In genomic region chr7:148939128-148939747, GRCh38 we compare ENCODE assay signal across 15 cellular contexts. TPM values are rescaled to one million over a fixed set of nuclear protein-coding genes. Genes with fewer than 3 reads are reported as not detected.
A peak's percentile ranks its signal among the peaks of the same experiment; 100 is the strongest.
DNase-seq lines count a peak whose midpoint lies in the region; ATAC-seq, FAIRE-seq and TF ChIP-seq lines count a peak whose summit lies in the region.
"Had no signal": no experiment of that assay in that cellular context is flagged by ENCODE, and none has a peak within 500 bp of the region (broad histone marks: within the 10 kb centered on the region; RNA-seq: fewer than 3 reads in every experiment).

No MANE protein-coding gene starts in this region.

- H4K20me1 ChIP-seq in OCI-LY1 (ENCODE audit: insufficient read depth, low read length), result no peaks in the 10 kb centered on the region
- no peaks in the 10 kb centered on the region for H4K20me1 ChIP-seq in GM12878 (ENCODE audit: control insufficient read depth, insufficient read depth)

- H3K4me1 ChIP-seq in CD4-positive, CD25-positive, alpha-beta regulatory T cell (ENCODE audit: control insufficient read depth, insufficient read depth, low read length, poor library complexity, severe bottlenecking), result peaks cover 17% of the 10 kb centered on the region
- H3K4me1 ChIP-seq in OCI-LY1 (ENCODE audit: insufficient read depth, low read length, severe bottlenecking) (peaks cover 18% of the 10 kb centered on the region), GM12878 (ENCODE audit: control insufficient read depth, insufficient read depth, low read length) (peaks cover 6% of the 10 kb centered on the region; the same call in 1 of the 2 replicates), body of pancreas (peaks cover 8% of the 10 kb centered on the region)

- H3K36me3 Mint-ChIP-seq in CD4-positive, CD25-positive, alpha-beta regulatory T cell, result peaks cover 3% of the 10 kb centered on the region
- no peaks in the 10 kb centered on the region for H3K36me3 Mint-ChIP-seq in glutamatergic neuron (ENCODE audit: unreplicated experiment)

- no peak for FAIRE-seq in GM12878 (lab: Jason Lieb, UNC)

- SMC1A ChIA-PET in GM12878 (lab: Charles Lee; ENCODE audit: uncharacterized antibody, unreplicated experiment), result interaction anchor here (1.0 to 1.4 kb wide), 2 partner anchors 16 to 24 kb away, joined by 3 read pairs; no protein-coding TSS in a partner anchor

- no peak for TF ChIP-seq RAD21 in GM12878 (IDR thresholded peaks at IDR 0.05; ENCODE audit: insufficient read depth, low read depth, low read length)

- intact Hi-C loops in GM12878 (cut with micrococcal nuclease; ENCODE audit: unreplicated experiment) (no loop called here), body of pancreas (cut with DNase I) (loop anchor here (10.0 kb wide), 1 partner anchor 54 kb away; the partner anchor contains the start of gene EZH2)

- no peaks in the 10 kb centered on the region for H3K9me2 ChIP-seq in OCI-LY1 (ENCODE audit: low read depth, low read length)
- H3K9me2 ChIP-seq: SK-N-SH had no signal

- no peak for TF ChIP-seq CTCF in GM13976 (IDR thresholded peaks at IDR 0.05; ENCODE audit: borderline replicate concordance, control extremely low read depth, extremely low read depth, insufficient read depth, missing control alignments)
- TF ChIP-seq CTCF in OCI-LY1 (IDR thresholded peaks at IDR 0.05; ENCODE audit: low read length), result no peak
- no peak for TF ChIP-seq CTCF in GM12878 (IDR thresholded peaks at IDR 0.05 in 2 of 3, conservative IDR thresholded peaks at IDR 0.05 in 1 of 3; ENCODE audit: control insufficient read depth in 2 of 3, extremely low read depth in 1 of 3, insufficient read depth in 1 of 3, low read depth in 3 of 3, low read length in 3 of 3)
- no peak for TF ChIP-seq CTCF in body of pancreas (IDR thresholded peaks at IDR 0.05)
- TF ChIP-seq CTCF in glutamatergic neuron (IDR thresholded peaks at IDR 0.05; ENCODE audit: partially characterized antibody, unreplicated experiment), result no peak

- H3F3A ChIP-seq in OCI-LY1 (ENCODE audit: insufficient read depth, low read length), result peaks cover 4% of the 10 kb centered on the region

- H3K9me3 Mint-ChIP-seq in CD4-positive, CD25-positive, alpha-beta regulatory T cell, result no peaks in the 10 kb centered on the region
- peaks cover 6% of the 10 kb centered on the region for H3K9me3 Mint-ChIP-seq in glutamatergic neuron (ENCODE audit: unreplicated experiment)

- no TSS peak for BruUV-seq in GM12878 (replicated peaks; lab: Mats Ljungman, UMichigan)

- no peaks in the 10 kb centered on the region for H3K27me3 ChIP-seq in CD4-positive, CD25-positive, alpha-beta regulatory T cell (ENCODE audit: control insufficient read depth, insufficient read depth, low read length)
- no peaks in the 10 kb centered on the region for H3K27me3 ChIP-seq in OCI-LY1 (ENCODE audit: insufficient read depth, low read length)
- no peaks in the 10 kb centered on the region for H3K27me3 ChIP-seq in GM12878 (replicated peaks in 1 of 2; ENCODE audit: control insufficient read depth in 2 of 2, insufficient read depth in 2 of 2, low read length in 1 of 2)
- no peaks in the 10 kb centered on the region for H3K27me3 ChIP-seq in body of pancreas
- H3K27me3 ChIP-seq: brain microvascular endothelial cell, tibial nerve had no signal

- RAD21 ChIA-PET in GM12878 (lab: Charles Lee; ENCODE audit: unreplicated experiment), result interaction anchor here (0.9 to 1.2 kb wide), 2 partner anchors 19 to 227 kb away, joined by 3 to 4 read pairs; no protein-coding TSS in a partner anchor

- in situ Hi-C loops in GM13976 (cut with MboI; ENCODE audit: low sequenced_read_pairs, unreplicated experiment) (no loop called here), GM12878 (cut with MboI) (no loop called here)

- H2AFZ ChIP-seq in OCI-LY1 (ENCODE audit: low read length) (no peak overlapping the region), GM12878 (ENCODE audit: control insufficient read depth, low read depth, low read length) (no peak overlapping the region)

- H3K9me3 ChIP-seq in CD4-positive, CD25-positive, alpha-beta regulatory T cell (ENCODE audit: control insufficient read depth in 2 of 2, low read length in 2 of 2), result no peaks in the 10 kb centered on the region
- no peaks in the 10 kb centered on the region for H3K9me3 ChIP-seq in OCI-LY1 (ENCODE audit: low read length)
- H3K9me3 ChIP-seq in GM12878 (replicated peaks; ENCODE audit: control insufficient read depth, insufficient read depth, low read length), result no peaks in the 10 kb centered on the region
- no peaks in the 10 kb centered on the region for H3K9me3 ChIP-seq in body of pancreas
- H3K9me3 ChIP-seq: SK-N-SH, tibial nerve had no signal

- peak overlapping the region; percentile 7; the same call in 1 of the 2 replicates for H3K4me2 ChIP-seq in OCI-LY1 (ENCODE audit: low read length)
- no peak overlapping the region for H3K4me2 ChIP-seq in GM12878 (ENCODE audit: control insufficient read depth, insufficient read depth)

- CTCF ChIA-PET in GM12878 (lab: Yijun Ruan, JAX), result interaction anchor here (1.4 kb wide), 1 partner anchor 65 kb away, joined by 3 read pairs; no protein-coding TSS in a partner anchor

- TF ChIP-seq EP300 in GM12878 (IDR thresholded peaks at IDR 0.05; ENCODE audit: borderline replicate concordance in 1 of 2, control insufficient read depth in 1 of 2, low read depth in 2 of 2, low read length in 2 of 2), result no peak

- POLR2A ChIA-PET in GM12878 (lab: Charles Lee), result interaction anchor here (0.7 kb wide), 1 partner anchor 25 kb away, joined by 3 read pairs; no protein-coding TSS in a partner anchor

- ATAC-seq in CD4-positive, CD25-positive, alpha-beta regulatory T cell (ENCODE audit: low read depth in 2 of 2), result no peak
- ATAC-seq in GM12878 (peak; percentile 10; the same call in 2 of the 3 replicates), GM21381 (IDR thresholded peaks at IDR 0.05; ENCODE audit: unreplicated experiment) (no peak), body of pancreas (no peak)

- H3K27ac ChIP-seq in CD4-positive, CD25-positive, alpha-beta regulatory T cell (ENCODE audit: insufficient read depth, low read length, poor library complexity, severe bottlenecking), result no peak overlapping the region
- H3K27ac ChIP-seq in OCI-LY1 (ENCODE audit: low read depth, low read length, poor library complexity, severe bottlenecking), result no peak overlapping the region
- no peak overlapping the region for H3K27ac ChIP-seq in GM12878 (ENCODE audit: control insufficient read depth, insufficient read depth)
- H3K27ac ChIP-seq in body of pancreas, result no peak overlapping the region
- H3K27ac ChIP-seq: brain microvascular endothelial cell, C4-2B had no signal

- H3K4me1 Mint-ChIP-seq in CD4-positive, CD25-positive, alpha-beta regulatory T cell, result peaks cover 4 to 22% (median 13%) of the 10 kb centered on the region in 4 donors
- H3K4me1 Mint-ChIP-seq in glutamatergic neuron (ENCODE audit: low read depth, unreplicated experiment), result peaks cover 4% of the 10 kb centered on the region

- H3K79me2 ChIP-seq in OCI-LY1 (ENCODE audit: insufficient read depth, low read length) (no peaks in the 10 kb centered on the region), GM12878 (ENCODE audit: control insufficient read depth, insufficient read depth, low read length) (no peaks in the 10 kb centered on the region)

- H3K27me3 Mint-ChIP-seq in CD4-positive, CD25-positive, alpha-beta regulatory T cell, result peaks cover 16% of the 10 kb centered on the region
- peaks cover 4% of the 10 kb centered on the region for H3K27me3 Mint-ChIP-seq in glutamatergic neuron (ENCODE audit: unreplicated experiment)

- peak overlapping the region in 3 of 4 donors; percentile 12 to 60 (median 32) for H3K4me3 Mint-ChIP-seq in CD4-positive, CD25-positive, alpha-beta regulatory T cell
- H3K4me3 Mint-ChIP-seq in glutamatergic neuron (ENCODE audit: unreplicated experiment), result no peak overlapping the region

- TF ChIP-seq POLR2A in GM12878 (IDR thresholded peaks at IDR 0.05; ENCODE audit: low read depth, low read length) (no peak), body of pancreas (IDR thresholded peaks at IDR 0.05) (no peak)

- H3K4me3 ChIP-seq in CD4-positive, CD25-positive, alpha-beta regulatory T cell (ENCODE audit: low read depth, low read length), result no peak overlapping the region
- H3K4me3 ChIP-seq in OCI-LY1 (ENCODE audit: low read depth, low read length, poor library complexity, severe bottlenecking), result no peak overlapping the region
- no peak overlapping the region for H3K4me3 ChIP-seq in GM12878
- no peak overlapping the region for H3K4me3 ChIP-seq in body of pancreas
- H3K4me3 ChIP-seq: tibial nerve had no signal

- no peaks in the 10 kb centered on the region for H3K36me3 ChIP-seq in CD4-positive, CD25-positive, alpha-beta regulatory T cell (ENCODE audit: control insufficient read depth, insufficient read depth, low read length)
- no peaks in the 10 kb centered on the region for H3K36me3 ChIP-seq in OCI-LY1 (ENCODE audit: insufficient read depth, low read length)
- H3K36me3 ChIP-seq in GM12878 (ENCODE audit: control insufficient read depth in 2 of 2, insufficient read depth in 2 of 2, low read length in 1 of 2), result no peaks in the 10 kb centered on the region
- H3K36me3 ChIP-seq in body of pancreas (replicated peaks in 1 of 2; ENCODE audit: insufficient read depth in 1 of 2, low read depth in 2 of 2), result no peaks in the 10 kb centered on the region
- H3K36me3 ChIP-seq: brain microvascular endothelial cell, tibial nerve had no signal

- H3K27ac Mint-ChIP-seq in CD4-positive, CD25-positive, alpha-beta regulatory T cell, result peak overlapping the region in 2 of 3 donors; percentile 14 to 66
- H3K27ac Mint-ChIP-seq in glutamatergic neuron (ENCODE audit: unreplicated experiment), result no peak overlapping the region

- H3K9ac ChIP-seq in OCI-LY1 (ENCODE audit: low read length) (no peak overlapping the region; the same call in 1 of the 2 replicates), GM12878 (ENCODE audit: control insufficient read depth, insufficient read depth, low read length) (no peak overlapping the region)
- H3K9ac ChIP-seq: SK-N-SH had no signal

- peak in 1 of 3 donors; percentile 37 for DNase-seq in CD4-positive, CD25-positive, alpha-beta regulatory T cell
- DNase-seq in GM13976 (ENCODE audit: low spot score) (peak; percentile 45), GM12878 (ENCODE audit: low read depth, low spot score) (no peak), GDM1 (lab: John Stamatoyannopoulos, UW) (no peak), body of pancreas (no peak), glutamatergic neuron (no peak)
- DNase-seq: brain microvascular endothelial cell; hippocampal formation; MV-4-11; NK-92 treated with Interleukin-12 subunit alpha and Interleukin-12 subunit beta, amount 100 ng/mL, for 24 hours; SK-N-SH had no signal

- 0% methylated on average over 1 of the region's 1 CpG for WGBS in GM12878 (ENCODE audit: insufficient coverage, insufficient replicate concordance, low lambda C conversion rate, missing lambda C conversion rate)
- WGBS in body of pancreas, 2 donors, result 100% methylated on average over 1 of the region's 1 CpG

RNA-seq across cellular contexts. Expression of gene EZH2, which starts 55.1 kb away (rescaled TPM):
- total RNA-seq in CD4-positive, CD25-positive, alpha-beta regulatory T cell, result 78.6 TPM
- 10 to 100 TPM in 2 of 4 donors, 1 to 10 TPM in 2; 7.5 to 12.2 (median 9.7) TPM for polyA plus RNA-seq in CD4-positive, CD25-positive, alpha-beta regulatory T cell
- 74.5 and 78.5 TPM in 2 replicates for total RNA-seq in GM12878 (2013; cell fraction: nucleolus; rRNA removed)
- total RNA-seq in GM12878 (2014; rRNA removed) (25.5 and 28.8 TPM in 2 replicates), GM12878 (2014; rRNA removed; fragmentation: Illumina TruSeq; extraction: Trizol) (29.5 and 31.6 TPM in 2 replicates), GM12878 (2021) (34.4 and 37.9 TPM in 2 replicates), body of pancreas (1 to 10 TPM; 3.4 to 4.0 TPM), glutamatergic neuron (ENCODE audit: unreplicated experiment) (314 TPM)
- polyA plus RNA-seq in GM12878 (2011; ENCODE audit: low read depth), result 25.2 TPM
- polyA plus RNA-seq in GM12878 (2011; rRNA removed) (69.6 and 85.0 TPM in 2 replicates), GM12878 (2014; fragmentation: Illumina TruSeq; extraction: Trizol) (51.0 and 60.9 TPM in 2 replicates), GM12878 (2014; fragmentation: Nextera tagmentation; extraction: Ambion mirVana) (10 to 100 TPM; 19.4 to 20.2 TPM), GM12878 (2014; rRNA removed) (39.1 and 43.7 TPM in 2 replicates), GM12878 (2016; fragmentation: Nextera tagmentation; extraction: Ambion mirVana) (10 to 100 TPM; 48.3 to 49.4 TPM)
- 35.5 and 37.7 TPM in 2 replicates for polyA plus RNA-seq in GM12878 (2011; cell fraction: cytosol; rRNA removed)
- 144 and 148 TPM in 2 replicates for polyA plus RNA-seq in GM12878 (2011; cell fraction: nucleus; rRNA removed)
- 30.3 and 38.2 TPM in 2 replicates for polyA plus RNA-seq in GM12878 (2012)
- polyA minus RNA-seq in GM12878 (2011; rRNA and poly(A)+ RNA removed), result 34.8 and 35.1 TPM in 2 replicates
- 13.8 and 17.4 TPM in 2 replicates for polyA minus RNA-seq in GM12878 (2011; cell fraction: cytosol; rRNA and poly(A)+ RNA removed)
- 33.6 and 47.6 TPM in 2 replicates for polyA minus RNA-seq in GM12878 (2011; cell fraction: nucleus; rRNA and poly(A)+ RNA removed)

Comparison
In these comparisons a context has a peak if more than half of its experiments do, and no peak if none do; other contexts are left out.
1. RNA of gene EZH2, which starts 55.1 kb away (total RNA-seq): 314 TPM in glutamatergic neuron (single experiment), 78.6 TPM in CD4-positive, CD25-positive, alpha-beta regulatory T cell (single experiment) and 25.5 to 78.5 TPM in GM12878; 3.4 to 4.0 TPM in body of pancreas; every median in the first group is over 4 times any median in the second.